ENCODE assay signal across 10 cellular contexts in genomic region chr3:10193692-10194327, GRCh38. TPM values are rescaled to one million over a fixed set of nuclear protein-coding genes. Genes with fewer than 3 reads are reported as not detected.
DNase-seq lines count a peak whose midpoint lies in the region; ATAC-seq and TF ChIP-seq lines count a peak whose summit lies in the region.
"Had no signal": no experiment of that assay in that cellular context is flagged by ENCODE, and none has a peak within 500 bp of the region (broad histone marks: within the 10 kb centered on the region; RNA-seq: fewer than 3 reads in every experiment).

No MANE protein-coding gene starts in this region.

- POLR2A ChIA-PET in activated CD4-positive, alpha-beta memory T cell treated with anti-CD3 and anti-CD28 coated beads, Interleukin-2, amount 10 ng/mL, durations not matched to agents 7 days and 5 days (lab: Charles Lee) = interaction anchor here (1.0 to 7.0 kb wide), 14 partner anchors 8 to 463 kb away, joined by 3 to 71 read pairs (median 6); partner anchors contain the start of genes ARPC4, BRPF1, FANCD2 and TADA3

- peak overlapping the region; percentile 48 to 74 (median 64) for H3K9ac ChIP-seq in skeletal muscle tissue (ENCODE audit: low read depth in 1 of 3, low read length in 3 of 3)

- intact Hi-C loops in left ventricle myocardium inferior (cut with micrococcal nuclease) = no loop called here

- ATAC-seq in HG03442 (IDR thresholded peaks at IDR 0.05; ENCODE audit: unreplicated experiment) (no peak), HG02610 (IDR thresholded peaks at IDR 0.05; ENCODE audit: unreplicated experiment) (no peak), HG03045 (IDR thresholded peaks at IDR 0.05; ENCODE audit: unreplicated experiment) (no peak)

- peak overlapping the region; percentile 98 for H3K27ac Mint-ChIP-seq in activated CD4-positive, alpha-beta memory T cell treated with anti-CD3 and anti-CD28 coated beads, Interleukin-2, amount 10 ng/mL, durations not matched to agents 7 days and 5 days

- H3K4me3 ChIP-seq in GM12865 (ENCODE audit: low read depth, low read length) = peak overlapping the region; percentile 12
- H3K4me3 ChIP-seq in left ventricle myocardium inferior = no peak overlapping the region
- H3K4me3 ChIP-seq in skeletal muscle tissue (ENCODE audit: low read length in 3 of 3) = peak overlapping the region in 2 of 3 donors; percentile 29 to 32
- H3K4me3 ChIP-seq: ovary had no signal

- H3K36me3 ChIP-seq in left ventricle myocardium inferior (no peaks in the 10 kb centered on the region), skeletal muscle tissue (ENCODE audit: control insufficient read depth in 3 of 3, insufficient read depth in 3 of 3, low read length in 3 of 3) (no peaks in the 10 kb centered on the region)
- H3K36me3 ChIP-seq: ovary had no signal

- H3K4me1 ChIP-seq in left ventricle myocardium inferior (peaks cover 79% of the 10 kb centered on the region), skeletal muscle tissue (ENCODE audit: control insufficient read depth in 3 of 3, insufficient read depth in 3 of 3, low read length in 3 of 3) (peaks cover 64 to 86% (median 76%) of the 10 kb centered on the region in 3 donors)

- peaks cover 87% of the 10 kb centered on the region for H3K4me1 Mint-ChIP-seq in activated CD4-positive, alpha-beta memory T cell treated with anti-CD3 and anti-CD28 coated beads, Interleukin-2, amount 10 ng/mL, durations not matched to agents 7 days and 5 days

- H3K4me3 Mint-ChIP-seq in activated CD4-positive, alpha-beta memory T cell treated with anti-CD3 and anti-CD28 coated beads, Interleukin-2, amount 10 ng/mL, durations not matched to agents 7 days and 5 days = peak overlapping the region; percentile 5

- H3K9me3 Mint-ChIP-seq in activated CD4-positive, alpha-beta memory T cell treated with anti-CD3 and anti-CD28 coated beads, Interleukin-2, amount 10 ng/mL, durations not matched to agents 7 days and 5 days = no peaks in the 10 kb centered on the region

- H3K9me3 ChIP-seq in left ventricle myocardium inferior (replicated peaks) (no peaks in the 10 kb centered on the region), skeletal muscle tissue (ENCODE audit: control insufficient read depth in 3 of 3, low read length in 3 of 3) (no peaks in the 10 kb centered on the region)
- H3K9me3 ChIP-seq: ovary had no signal

- H3K27ac ChIP-seq in left ventricle myocardium inferior (replicated peaks) (peak overlapping the region; percentile 94), skeletal muscle tissue (ENCODE audit: low read depth, low read length) (peak overlapping the region; percentile 97)

- DNase-seq in GM12865 (ENCODE audit: low read depth) (peak; percentile 24), left ventricle myocardium inferior (no peak), 8988T (no peak)
- DNase-seq in activated CD4-positive, alpha-beta memory T cell treated with anti-CD3 and anti-CD28 coated beads, Interleukin-2, amount 10 ng/mL, durations not matched to agents 7 days and 5 days = no peak
- DNase-seq: NCI-H1092 had no signal

- H3K36me3 Mint-ChIP-seq in activated CD4-positive, alpha-beta memory T cell treated with anti-CD3 and anti-CD28 coated beads, Interleukin-2, amount 10 ng/mL, durations not matched to agents 7 days and 5 days (ENCODE audit: low read depth) = peaks cover 10% of the 10 kb centered on the region

- CTCF ChIA-PET in activated CD4-positive, alpha-beta memory T cell treated with anti-CD3 and anti-CD28 coated beads, Interleukin-2, amount 10 ng/mL, durations not matched to agents 7 days and 5 days (lab: Charles Lee) = interaction anchor here (0.9 to 2.4 kb wide), 12 partner anchors 8 to 127 kb away, joined by 3 to 13 read pairs (median 4); partner anchors contain the start of genes SEC13 and VHL

- no peak for TF ChIP-seq CTCF in GM12865 (IDR thresholded peaks at IDR 0.05; ENCODE audit: insufficient read depth, low read depth, low read length, missing control alignments)
- TF ChIP-seq CTCF in left ventricle myocardium inferior (IDR thresholded peaks at IDR 0.05; ENCODE audit: borderline replicate concordance) = no peak

- H3K27me3 Mint-ChIP-seq in activated CD4-positive, alpha-beta memory T cell treated with anti-CD3 and anti-CD28 coated beads, Interleukin-2, amount 10 ng/mL, durations not matched to agents 7 days and 5 days = no peaks in the 10 kb centered on the region

- H3K27me3 ChIP-seq in left ventricle myocardium inferior (ENCODE audit: low read depth) (no peaks in the 10 kb centered on the region), skeletal muscle tissue (ENCODE audit: control insufficient read depth in 3 of 3, insufficient read depth in 3 of 3, low read length in 3 of 3) (no peaks in the 10 kb centered on the region)
- H3K27me3 ChIP-seq: ovary had no signal

RNA-seq across cellular contexts. Expression of gene IRAK2, which starts 29.1 kb away (rescaled TPM):
- 1 to 10 TPM; 5.1 to 5.2 TPM for total RNA-seq in activated CD4-positive, alpha-beta memory T cell treated with anti-CD3 and anti-CD28 coated beads, Interleukin-2, amount 10 ng/mL, durations not matched to agents 7 days and 5 days
- total RNA-seq in left ventricle myocardium inferior = 2.0 TPM
- total RNA-seq in skeletal muscle tissue = 1.6 TPM

RNA-seq across cellular contexts. Expression of gene VHL, which starts 52.2 kb away (rescaled TPM):
- 10 to 100 TPM; 68.5 to 73.2 TPM for total RNA-seq in activated CD4-positive, alpha-beta memory T cell treated with anti-CD3 and anti-CD28 coated beads, Interleukin-2, amount 10 ng/mL, durations not matched to agents 7 days and 5 days
- total RNA-seq in left ventricle myocardium inferior (11.5 TPM), skeletal muscle tissue (35.0 TPM)

RNA-seq across cellular contexts. Expression of gene TATDN2, which starts 54.4 kb away (rescaled TPM):
- total RNA-seq in activated CD4-positive, alpha-beta memory T cell treated with anti-CD3 and anti-CD28 coated beads, Interleukin-2, amount 10 ng/mL, durations not matched to agents 7 days and 5 days = 10 to 100 TPM; 57.1 to 59.5 TPM
- total RNA-seq in left ventricle myocardium inferior (15.8 TPM), skeletal muscle tissue (13.6 TPM)
